In genomic region chr19:12034196-12034595, GRCh38 we compare ENCODE assay signal across 10 cellular contexts. TPM values are rescaled to one million over a fixed set of nuclear protein-coding genes. Genes with fewer than 3 reads are reported as not detected.
DNase-seq lines count a peak whose midpoint lies in the region; ATAC-seq and TF ChIP-seq lines count a peak whose summit lies in the region.
"Had no signal": no experiment of that assay in that cellular context is flagged by ENCODE, and none has a peak within 500 bp of the region (broad histone marks: within the 10 kb centered on the region; RNA-seq: fewer than 3 reads in every experiment).

No MANE protein-coding gene starts in this region.

- H3K36me3 ChIP-seq in naive thymus-derived CD4-positive, alpha-beta T cell (ENCODE audit: control insufficient read depth in 2 of 3, insufficient read depth in 3 of 3, low read length in 3 of 3): peaks cover 0 to 6% (median 0%) of the 10 kb centered on the region in 3 experiments

- H3K27ac ChIP-seq in AG04450 (ENCODE audit: low read depth, low read length) (no peak overlapping the region), dorsolateral prefrontal cortex (peak overlapping the region in 1 of 59 donors; percentile 72)
- no peak overlapping the region for H3K27ac ChIP-seq in naive thymus-derived CD4-positive, alpha-beta T cell (ENCODE audit: low read depth, low read length)
- H3K27ac ChIP-seq: epithelial cell of prostate had no signal

- H3K27me3 Mint-ChIP-seq in IgD-negative memory B cell: peaks cover 3% of the 10 kb centered on the region
- H3K27me3 Mint-ChIP-seq in naive thymus-derived CD4-positive, alpha-beta T cell: peaks cover 0 to 2% (median 0%) of the 10 kb centered on the region in 5 donors

- H3K36me3 Mint-ChIP-seq in IgD-negative memory B cell: peaks cover 2% of the 10 kb centered on the region
- peaks cover 0 to 13% (median 0%) of the 10 kb centered on the region in 5 donors for H3K36me3 Mint-ChIP-seq in naive thymus-derived CD4-positive, alpha-beta T cell

- DNase-seq in AG04450 (ENCODE audit: low read depth, low spot score) (no peak), dorsolateral prefrontal cortex (no peak), NOMO-1 (lab: John Stamatoyannopoulos, UW; ENCODE audit: unreplicated experiment in 2 of 2) (no peak)
- DNase-seq in naive thymus-derived CD4-positive, alpha-beta T cell: no peak
- DNase-seq: stimulated activated naive CD8-positive, alpha-beta T cell treated with anti-CD3 and anti-CD28 coated beads, Interleukin-15, Interleukin-2, amounts not matched to agents 100 U/mL and 50 U/mL, for 24 hours had no signal

- POLR2A ChIA-PET in AG04450 (lab: Yijun Ruan, JAX): interaction anchor here (1.3 kb wide), 1 partner anchor 46 kb away, joined by 4 read pairs; no protein-coding TSS in a partner anchor
- POLR2A ChIA-PET in naive thymus-derived CD4-positive, alpha-beta T cell (lab: Charles Lee): no interaction called here

- CTCF ChIA-PET in AG04450 (lab: Charles Lee): interaction anchor here (0.9 to 2.0 kb wide), 3 partner anchors 25 to 111 kb away, joined by 4 to 7 read pairs (median 6); no protein-coding TSS in a partner anchor
- CTCF ChIA-PET in naive thymus-derived CD4-positive, alpha-beta T cell (lab: Charles Lee): no interaction called here

- peak overlapping the region; percentile 59 to 90 (median 87) for H3K4me3 Mint-ChIP-seq in IgD-negative memory B cell
- peak overlapping the region; percentile 18 to 86 (median 79) for H3K4me3 Mint-ChIP-seq in naive thymus-derived CD4-positive, alpha-beta T cell

- H3K4me1 Mint-ChIP-seq in IgD-negative memory B cell: peaks cover 9 to 22% (median 9%) of the 10 kb centered on the region in 3 donors
- H3K4me1 Mint-ChIP-seq in naive thymus-derived CD4-positive, alpha-beta T cell: peaks cover 0 to 31% (median 15%) of the 10 kb centered on the region in 7 donors

- intact Hi-C loops in dorsolateral prefrontal cortex (cut with DNase I): no loop called here
- intact Hi-C loops in naive thymus-derived CD4-positive, alpha-beta T cell (cut with micrococcal nuclease): no loop called here

- peaks cover 18% of the 10 kb centered on the region for H3K9me3 ChIP-seq in AG04450 (ENCODE audit: control insufficient read depth, insufficient read depth, low read length)
- H3K9me3 ChIP-seq in naive thymus-derived CD4-positive, alpha-beta T cell (ENCODE audit: control insufficient read depth in 2 of 3, low read length in 3 of 3): no peaks in the 10 kb centered on the region

- ATAC-seq in naive thymus-derived CD4-positive, alpha-beta T cell: no peak
- ATAC-seq in HG03520 (IDR thresholded peaks at IDR 0.05; ENCODE audit: unreplicated experiment) (no peak), HG02884 (IDR thresholded peaks at IDR 0.05; ENCODE audit: unreplicated experiment) (no peak), HG03432 (IDR thresholded peaks at IDR 0.05; ENCODE audit: unreplicated experiment) (no peak)
- ATAC-seq: stimulated activated naive CD8-positive, alpha-beta T cell treated with anti-CD3 and anti-CD28 coated beads, Interleukin-15, Interleukin-2, amounts not matched to agents 100 U/mL and 50 U/mL, for 24 hours had no signal

- H3K4me3 ChIP-seq in AG04450 (ENCODE audit: low read depth, low read length) (peak overlapping the region; percentile 89), dorsolateral prefrontal cortex (peak overlapping the region in 49 of 59 donors; percentile 70 to 100 (median 95))
- H3K4me3 ChIP-seq in naive thymus-derived CD4-positive, alpha-beta T cell (ENCODE audit: low read length): no peak overlapping the region

- H3K9me3 Mint-ChIP-seq in IgD-negative memory B cell: peaks cover 0 to 2% (median 0%) of the 10 kb centered on the region in 3 donors
- peaks cover 0 to 26% (median 9%) of the 10 kb centered on the region in 11 donors for H3K9me3 Mint-ChIP-seq in naive thymus-derived CD4-positive, alpha-beta T cell

- peak overlapping the region in 2 of 3 donors; percentile 64 to 76 for H3K27ac Mint-ChIP-seq in IgD-negative memory B cell
- peak overlapping the region in 6 of 9 donors; percentile 13 to 81 (median 46) for H3K27ac Mint-ChIP-seq in naive thymus-derived CD4-positive, alpha-beta T cell

- H3K27me3 ChIP-seq in AG04450 (ENCODE audit: control insufficient read depth, insufficient read depth, low read length) (no peaks in the 10 kb centered on the region), dorsolateral prefrontal cortex (no peaks in the 10 kb centered on the region)
- no peaks in the 10 kb centered on the region for H3K27me3 ChIP-seq in naive thymus-derived CD4-positive, alpha-beta T cell (ENCODE audit: control insufficient read depth in 2 of 2, insufficient read depth in 2 of 2, low read length in 2 of 2)

- TF ChIP-seq CTCF in AG04450 (IDR thresholded peaks at IDR 0.05; ENCODE audit: low read depth, low read length): no peak
- no peak for TF ChIP-seq CTCF in dorsolateral prefrontal cortex (IDR thresholded peaks at IDR 0.05 in 54 of 56, conservative IDR thresholded peaks at IDR 0.05 in 2 of 56; ENCODE audit: low read depth in 1 of 56, partially characterized antibody in 56 of 56)

- H3K4me1 ChIP-seq in naive thymus-derived CD4-positive, alpha-beta T cell (ENCODE audit: control insufficient read depth in 2 of 2, insufficient read depth in 2 of 2, low read length in 2 of 2): no peaks in the 10 kb centered on the region

RNA-seq across cellular contexts. Expression of gene ZNF433, which starts 1.3 kb away (rescaled TPM):
- polyA plus RNA-seq in AG04450 (2011; rRNA removed) (4.3 and 5.6 TPM in 2 replicates), IgD-negative memory B cell (2.8 TPM)
- 6.0 and 6.6 TPM in 2 replicates for polyA minus RNA-seq in AG04450 (2011; rRNA and poly(A)+ RNA removed)
- total RNA-seq in dorsolateral prefrontal cortex: 10 to 100 TPM in 20 of 120 experiments, 1 to 10 TPM in 100; 4.6 to 19.4 (median 8.2) TPM
- total RNA-seq in naive thymus-derived CD4-positive, alpha-beta T cell: 1 to 10 TPM in 3 of 5 experiments, under 1 TPM in 2; 0.10 to 2.2 (median 1.2) TPM
- 1 to 10 TPM; 4.9 to 5.8 TPM for polyA plus RNA-seq in naive thymus-derived CD4-positive, alpha-beta T cell

RNA-seq across cellular contexts. Expression of gene ZNF878, which starts 18.6 kb away (rescaled TPM):
- polyA plus RNA-seq in AG04450 (2011; rRNA removed): 0.12 and 0.15 TPM in 2 replicates
- polyA minus RNA-seq in AG04450 (2011; rRNA and poly(A)+ RNA removed): 0.17 TPM in 1 of 2 replicates, not detected in the other
- not detected for polyA plus RNA-seq in IgD-negative memory B cell
- 1 to 10 TPM in 3 of 120 experiments, under 1 TPM in 17, not detected in 100; 0.27 to 2.2 (median 0.43) TPM for total RNA-seq in dorsolateral prefrontal cortex
- total RNA-seq in naive thymus-derived CD4-positive, alpha-beta T cell: not detected
- polyA plus RNA-seq in naive thymus-derived CD4-positive, alpha-beta T cell: not detected

RNA-seq across cellular contexts. Expression of gene ZNF844, which starts 30.3 kb away (rescaled TPM):
- polyA plus RNA-seq in AG04450 (2011; rRNA removed) (4.5 and 6.9 TPM in 2 replicates), IgD-negative memory B cell (8.8 TPM)
- 7.0 and 10.1 TPM in 2 replicates for polyA minus RNA-seq in AG04450 (2011; rRNA and poly(A)+ RNA removed)
- total RNA-seq in dorsolateral prefrontal cortex: 10 to 100 TPM in 106 of 120 experiments, 1 to 10 TPM in 14; 7.1 to 44.3 (median 13.7) TPM
- 10 to 100 TPM in 4 of 5 experiments, 1 to 10 TPM in 1; 1.0 to 20.9 (median 15.8) TPM for total RNA-seq in naive thymus-derived CD4-positive, alpha-beta T cell
- 1 to 10 TPM; 5.9 to 6.6 TPM for polyA plus RNA-seq in naive thymus-derived CD4-positive, alpha-beta T cell
